Comparison of ENCODE assay signal across 9 cellular contexts in genomic region chr7:4739528-4739992, GRCh38. TPM values are rescaled to one million over a fixed set of nuclear protein-coding genes. Genes with fewer than 3 reads are reported as not detected.
DNase-seq lines count a peak whose midpoint lies in the region; ATAC-seq and TF ChIP-seq lines count a peak whose summit lies in the region.
"Had no signal": no experiment of that assay in that cellular context is flagged by ENCODE, and none has a peak within 500 bp of the region (broad histone marks: within the 10 kb centered on the region; RNA-seq: fewer than 3 reads in every experiment).

No MANE protein-coding gene starts in this region.

- peaks cover 12% of the 10 kb centered on the region for H3K36me3 ChIP-seq in CD8-positive, alpha-beta T cell (ENCODE audit: insufficient read depth, low read length)

- CTCF ChIA-PET in CD8-positive, alpha-beta T cell (lab: Charles Lee): interaction anchor here (1.0 to 1.2 kb wide), 2 partner anchors 13 to 15 kb away, joined by 3 to 4 read pairs; no protein-coding TSS in a partner anchor

- H3K27me3 Mint-ChIP-seq in CD8-positive, alpha-beta T cell (ENCODE audit: low read depth): no peaks in the 10 kb centered on the region

- peak in 3 of 7 experiments; percentile 21 to 80 (median 54) for DNase-seq in CD8-positive, alpha-beta T cell
- DNase-seq in NCI-H69 (lab: John Stamatoyannopoulos, UW) (peak; percentile 49), amniotic epithelial cell (ENCODE audit: low read depth) (peak; percentile 73), hypothalamus (lab: John Stamatoyannopoulos, UW) (peak in 30 of 51 donors; percentile 17 to 77 (median 46))
- DNase-seq in stimulated activated CD4-positive, alpha-beta T cell treated with anti-CD3 and anti-CD28 coated beads, Interleukin-2, amount 100 ng/mL, for 24 hours: peak; percentile 37

- H3K4me1 Mint-ChIP-seq in CD8-positive, alpha-beta T cell (ENCODE audit: low read depth): peaks cover 58% of the 10 kb centered on the region

- intact Hi-C loops in CD8-positive, alpha-beta T cell (cut with DNase I, micrococcal nuclease): no loop called here

- POLR2A ChIA-PET in CD8-positive, alpha-beta T cell (lab: Charles Lee): no interaction called here

- peaks cover 38% of the 10 kb centered on the region for H3K36me3 Mint-ChIP-seq in CD8-positive, alpha-beta T cell

- peak overlapping the region; percentile 93 for H3K27ac Mint-ChIP-seq in CD8-positive, alpha-beta T cell

- ATAC-seq in CD8-positive, alpha-beta T cell: peak; percentile 65
- ATAC-seq in GM21576 (IDR thresholded peaks at IDR 0.05; ENCODE audit: unreplicated experiment) (no peak), HG02973 (IDR thresholded peaks at IDR 0.05; ENCODE audit: unreplicated experiment) (no peak), HG02938 (IDR thresholded peaks at IDR 0.05; ENCODE audit: unreplicated experiment) (no peak)
- ATAC-seq: GM12878 had no signal

- H3K4me1 ChIP-seq in CD8-positive, alpha-beta T cell (ENCODE audit: insufficient read depth, low read length): peaks cover 37% of the 10 kb centered on the region

- H3K9me3 Mint-ChIP-seq in CD8-positive, alpha-beta T cell: no peaks in the 10 kb centered on the region

- TF ChIP-seq CTCF in CD8-positive, alpha-beta T cell (IDR thresholded peaks at IDR 0.05): no peak

- no peak overlapping the region for H3K27ac ChIP-seq in CD8-positive, alpha-beta T cell (ENCODE audit: low read depth, low read length)

- peak overlapping the region; percentile 67 for H3K4me3 Mint-ChIP-seq in CD8-positive, alpha-beta T cell

- H3K27me3 ChIP-seq in CD8-positive, alpha-beta T cell (ENCODE audit: insufficient read depth, low read length): no peaks in the 10 kb centered on the region

- H3K4me3 ChIP-seq in CD8-positive, alpha-beta T cell (ENCODE audit: low read depth, low read length): no peak overlapping the region
- H3K4me3 ChIP-seq: GM12878 had no signal

- no peaks in the 10 kb centered on the region for H3K9me3 ChIP-seq in CD8-positive, alpha-beta T cell (ENCODE audit: low read length)

RNA-seq across cellular contexts. Expression of gene AP5Z1, which starts 35.9 kb away (rescaled TPM):
- total RNA-seq in CD8-positive, alpha-beta T cell: 100 to 1,000 TPM; 129 to 131 TPM

RNA-seq across cellular contexts. Expression of gene FOXK1, which starts 57.5 kb away (rescaled TPM):
- total RNA-seq in CD8-positive, alpha-beta T cell: 10 to 100 TPM; 65.8 to 69.8 TPM
